In the genomic region with DNA sequence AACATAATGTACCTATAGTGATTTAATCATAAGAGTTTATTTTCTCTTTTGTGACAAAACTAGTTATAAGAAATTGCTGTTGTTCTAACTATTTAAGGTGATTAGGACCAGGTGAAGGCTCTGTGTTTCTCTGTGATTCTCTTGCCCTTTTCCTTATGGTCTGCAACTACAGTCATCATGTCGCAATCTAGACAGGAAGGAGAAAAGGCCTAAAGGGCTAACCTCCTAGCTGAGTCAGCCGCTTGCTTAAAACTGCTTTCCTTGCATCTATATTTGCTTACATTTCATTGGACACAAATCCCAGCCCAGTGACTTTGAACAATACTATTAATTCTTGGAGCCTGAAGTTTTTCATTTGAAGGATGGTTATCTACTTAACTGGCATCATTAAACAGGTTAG, we compare ENCODE assay signal across 11 cellular contexts.
A peak's percentile ranks its signal among the peaks of the same experiment; 100 is the strongest.
DNase-seq lines count a peak whose midpoint lies in the region; ATAC-seq, FAIRE-seq and TF ChIP-seq lines count a peak whose summit lies in the region.
"Had no signal": no experiment of that assay in that cellular context is flagged by ENCODE, and none has a peak within 500 bp of the region (broad histone marks: within the 10 kb centered on the region; RNA-seq: fewer than 3 reads in every experiment).

No MANE protein-coding gene starts in this region.

- H3K27me3 ChIP-seq in RWPE2 (ENCODE audit: insufficient read depth, poor library complexity, severe bottlenecking) (no peaks in the 10 kb centered on the region), small intestine (ENCODE audit: control insufficient read depth in 2 of 2, insufficient read depth in 2 of 2, low read length in 2 of 2) (no peaks in the 10 kb centered on the region), transverse colon (no peaks in the 10 kb centered on the region)

- H3K4me1 ChIP-seq in RWPE2 (ENCODE audit: insufficient read depth, poor library complexity, severe bottlenecking) = peaks cover 25% of the 10 kb centered on the region
- H3K4me1 ChIP-seq in small intestine (ENCODE audit: control insufficient read depth in 2 of 2, insufficient read depth in 1 of 2, low read depth in 1 of 2, low read length in 1 of 2) = no peaks in the 10 kb centered on the region
- no peaks in the 10 kb centered on the region for H3K4me1 ChIP-seq in transverse colon
- H3K4me1 ChIP-seq: lower lobe of right lung had no signal

- DNase-seq in HFF-Myc (ENCODE audit: extremely low read depth, low read depth) (peak; percentile 59), RWPE2 (ENCODE audit: low spot score) (no peak), fibroblast of villous mesenchyme (ENCODE audit: low read depth) (peak; percentile 94), small intestine (peak; percentile 6), transverse colon (no peak), putamen (ENCODE audit: low spot score) (no peak)
- DNase-seq: activated CD4-positive, alpha-beta T cell treated with anti-CD3 and anti-CD28 coated beads, Interleukin-2, amount 50 U/mL, for 48 hours; lower lobe of right lung had no signal

- intact Hi-C loops in transverse colon (cut with DNase I; ENCODE audit: low total_unique reads) = no loop called here

- TF ChIP-seq CTCF in HFF-Myc (IDR thresholded peaks at IDR 0.05; ENCODE audit: low read depth, low read length, missing control alignments) (no peak), RWPE2 (IDR thresholded peaks at IDR 0.05; ENCODE audit: poor library complexity, severe bottlenecking) (no peak), fibroblast of villous mesenchyme (IDR thresholded peaks at IDR 0.05; ENCODE audit: insufficient read depth, low read depth, low read length) (no peak), transverse colon (IDR thresholded peaks at IDR 0.05) (no peak)

- H3K27ac ChIP-seq in RWPE2 (ENCODE audit: poor library complexity, severe bottlenecking) (peak overlapping the region; percentile 58), small intestine (ENCODE audit: low read depth in 1 of 2, low read length in 1 of 2) (no peak overlapping the region), transverse colon (no peak overlapping the region)
- H3K27ac ChIP-seq: lower lobe of right lung had no signal

- in situ Hi-C loops in transverse colon (cut with MboI; ENCODE audit: low pct_ligation_motif_present in 1 of 4, low pct_unique_long_range_greater_than_20kb in 1 of 4, low sequenced_read_pairs in 3 of 4) = no loop called here

- H3K9me3 ChIP-seq in RWPE2 (ENCODE audit: severe bottlenecking) (no peaks in the 10 kb centered on the region), small intestine (ENCODE audit: control insufficient read depth, low read depth) (no peaks in the 10 kb centered on the region), transverse colon (no peaks in the 10 kb centered on the region)
- H3K9me3 ChIP-seq: lower lobe of right lung had no signal

- ATAC-seq in RWPE2 (ENCODE audit: low read depth) = peak; percentile 97
- ATAC-seq in HG02588 (IDR thresholded peaks at IDR 0.05; ENCODE audit: unreplicated experiment) = no peak
- ATAC-seq in HG03097 (IDR thresholded peaks at IDR 0.05; ENCODE audit: low FRiP score, unreplicated experiment) = no peak

- no peak for FAIRE-seq in small intestine (lab: Jason Lieb, UNC)
- FAIRE-seq: GM12891 had no signal

- TF ChIP-seq POLR2A in transverse colon (IDR thresholded peaks at IDR 0.05) = no peak

- TF ChIP-seq EP300 in transverse colon (IDR thresholded peaks at IDR 0.05; ENCODE audit: low read depth) = no peak

- WGBS in small intestine, 3 donors = 86 to 95% (median 90%) methylated on average over 2 of the region's 2 CpGs
- WGBS in transverse colon (ENCODE audit: low coverage in 1 of 2), 2 donors = 90 to 93% methylated on average over 2 of the region's 2 CpGs

- H3K4me3 ChIP-seq in HFF-Myc (replicated peaks; ENCODE audit: low read depth, low read length) (no peak overlapping the region), RWPE2 (ENCODE audit: severe bottlenecking) (no peak overlapping the region), fibroblast of villous mesenchyme (ENCODE audit: low read depth, low read length) (no peak overlapping the region), small intestine (ENCODE audit: low read depth in 1 of 2, low read length in 2 of 2) (no peak overlapping the region), transverse colon (no peak overlapping the region)
- H3K4me3 ChIP-seq: lower lobe of right lung had no signal

- H3K36me3 ChIP-seq in RWPE2 (ENCODE audit: low read depth) (peaks cover 40% of the 10 kb centered on the region), small intestine (ENCODE audit: control insufficient read depth in 2 of 2, insufficient read depth in 2 of 2, low read length in 2 of 2) (peaks cover 6% of the 10 kb centered on the region in 2 donors), transverse colon (peaks cover 0 to 32% (median 8%) of the 10 kb centered on the region in 4 donors)

Comparison
In these comparisons a context has a peak if more than half of its experiments do, and no peak if none do; other contexts are left out.
1. DNase-seq: peak in HFF-Myc (single experiment), fibroblast of villous mesenchyme (single experiment) and small intestine (single experiment); none in RWPE2 (single experiment), transverse colon (single experiment) and putamen (single experiment).